ENCODE assay signal across 8 cellular contexts in the genomic region with DNA sequence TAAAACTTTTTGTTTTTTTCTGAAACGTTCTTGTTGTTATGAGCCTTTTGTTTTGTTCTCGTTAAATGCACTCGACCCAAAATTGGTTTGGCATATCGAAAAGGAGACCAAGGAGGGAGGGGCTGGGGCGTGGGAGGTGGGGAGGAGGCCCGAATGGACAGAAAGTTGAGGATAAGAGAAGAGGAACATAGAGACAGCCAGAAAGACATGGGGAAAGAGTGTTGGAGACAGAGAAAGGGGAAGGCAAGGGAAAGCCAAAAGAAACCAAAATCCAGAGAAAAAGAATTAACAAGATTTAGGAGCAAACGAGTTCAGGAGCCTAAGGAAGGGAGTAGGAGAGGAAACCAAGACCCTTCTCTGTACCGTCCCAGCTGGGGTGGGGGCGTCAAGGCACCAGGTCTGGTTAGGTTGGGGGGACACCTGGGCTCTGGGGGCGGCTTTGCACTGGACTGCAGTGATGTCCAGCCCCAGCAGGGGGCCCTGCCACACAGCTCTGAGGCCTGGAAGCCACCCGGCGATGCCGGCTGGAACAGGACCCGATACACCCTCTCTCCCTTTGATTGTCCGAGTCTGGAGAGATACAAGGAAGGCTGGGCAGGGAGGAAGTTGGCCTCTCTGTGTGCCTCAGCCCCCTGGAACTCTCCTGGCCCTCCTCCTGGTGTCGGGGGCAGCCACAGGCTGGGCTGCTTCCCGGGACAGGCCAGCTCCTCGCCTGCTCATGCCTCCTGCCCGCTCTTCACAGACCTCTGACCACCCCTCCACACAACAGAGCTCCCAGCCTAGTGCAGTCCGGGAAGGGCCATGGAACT. TPM values are rescaled to one million over a fixed set of nuclear protein-coding genes. Genes with fewer than 3 reads are reported as not detected.
A peak's percentile ranks its signal among the peaks of the same experiment; 100 is the strongest.
DNase-seq lines count a peak whose midpoint lies in the region; ATAC-seq, FAIRE-seq and TF ChIP-seq lines count a peak whose summit lies in the region.

No MANE protein-coding gene starts in this region.

- H3K79me2 ChIP-seq in GM23338 (replicated peaks; ENCODE audit: insufficient read depth): no peaks in the 10 kb centered on the region
- peaks cover 9% of the 10 kb centered on the region for H3K79me2 ChIP-seq in astrocyte (ENCODE audit: insufficient read depth, low read length)

- intact Hi-C loops in left ventricle myocardium inferior (cut with micrococcal nuclease): no loop called here

- H3K27me3 ChIP-seq in GM23338 (ENCODE audit: insufficient read depth) (no peaks in the 10 kb centered on the region), astrocyte (ENCODE audit: insufficient read depth, low read length) (no peaks in the 10 kb centered on the region), left ventricle myocardium inferior (ENCODE audit: low read depth) (no peaks in the 10 kb centered on the region)

- H3K27ac ChIP-seq in GM23338 (ENCODE audit: low read depth) (0 out of 2 replicates have a peak overlapping the region, but pooled peaks have one; percentile 50), astrocyte (ENCODE audit: low read depth, low read length) (no peak overlapping the region), left ventricle myocardium inferior (replicated peaks) (peak overlapping the region; percentile 88)

- peaks cover 11% of the 10 kb centered on the region; the same call in 1 of the 2 replicates for H4K20me1 ChIP-seq in GM23338 (replicated peaks; ENCODE audit: insufficient read depth)
- peaks cover 31% of the 10 kb centered on the region for H4K20me1 ChIP-seq in astrocyte (ENCODE audit: insufficient read depth, low read length)

- TF ChIP-seq CTCF in GM23338 (conservative IDR thresholded peaks at IDR 0.05; ENCODE audit: low read depth in 2 of 2): peak; percentile 55 to 60
- peak; percentile 72 for TF ChIP-seq CTCF in astrocyte (IDR thresholded peaks at IDR 0.05; ENCODE audit: insufficient read depth, low read depth, low read length)
- peak; percentile 95 for TF ChIP-seq CTCF in left ventricle myocardium inferior (IDR thresholded peaks at IDR 0.05; ENCODE audit: borderline replicate concordance)

- H3K9ac ChIP-seq in astrocyte (ENCODE audit: low read length): peak overlapping the region; percentile 31

- peak; percentile 44 for ATAC-seq in GM23338
- ATAC-seq in GM18519 (IDR thresholded peaks at IDR 0.05; ENCODE audit: low FRiP score, unreplicated experiment): no peak

- peaks cover 16% of the 10 kb centered on the region; the same call in 1 of the 2 replicates for H3F3A ChIP-seq in GM23338 (replicated peaks; ENCODE audit: low read depth)

- no peak overlapping the region; the same call in 1 of the 2 replicates for H3K27ac Mint-ChIP-seq in GM23338
- peak overlapping the region; percentile 69 for H3K27ac Mint-ChIP-seq in astrocyte (ENCODE audit: unreplicated experiment)

- H3K36me3 ChIP-seq in GM23338 (ENCODE audit: insufficient read depth): no peaks in the 10 kb centered on the region; the same call in 1 of the 2 replicates
- no peaks in the 10 kb centered on the region for H3K36me3 ChIP-seq in astrocyte (ENCODE audit: insufficient read depth, low read length)
- peaks cover 13% of the 10 kb centered on the region for H3K36me3 ChIP-seq in left ventricle myocardium inferior

- H3K4me3 Mint-ChIP-seq in GM23338 (no peak overlapping the region), astrocyte (ENCODE audit: unreplicated experiment) (no peak overlapping the region)

- FAIRE-seq in astrocyte (lab: Jason Lieb, UNC): no peak

- H3K4me2 ChIP-seq in GM23338 (peak overlapping the region; percentile 43; the same call in 1 of the 2 replicates), astrocyte (ENCODE audit: low read length) (peak overlapping the region; percentile 15)

- H3K4me1 Mint-ChIP-seq in GM23338 (peaks cover 35% of the 10 kb centered on the region), astrocyte (ENCODE audit: low read depth, unreplicated experiment) (peaks cover 22% of the 10 kb centered on the region)

- H3K9me3 Mint-ChIP-seq in GM23338 (peaks cover 3% of the 10 kb centered on the region; the same call in 1 of the 3 replicates), astrocyte (ENCODE audit: unreplicated experiment) (no peaks in the 10 kb centered on the region)

- peaks cover 15% of the 10 kb centered on the region for H3K36me3 Mint-ChIP-seq in GM23338 (ENCODE audit: low read depth)
- H3K36me3 Mint-ChIP-seq in astrocyte (ENCODE audit: low read depth, unreplicated experiment): peaks cover 5% of the 10 kb centered on the region

- no peaks in the 10 kb centered on the region for H3K9me3 ChIP-seq in astrocyte (ENCODE audit: insufficient read depth, low read depth, low read length)
- H3K9me3 ChIP-seq in left ventricle myocardium inferior (replicated peaks): no peaks in the 10 kb centered on the region

- H3K27me3 Mint-ChIP-seq in GM23338 (ENCODE audit: insufficient read depth, low read depth, poor library complexity) (peaks cover 21% of the 10 kb centered on the region), astrocyte (ENCODE audit: low read depth, unreplicated experiment) (no peaks in the 10 kb centered on the region)

- H3K4me1 ChIP-seq in GM23338 (ENCODE audit: insufficient read depth) (peaks cover 26% of the 10 kb centered on the region; the same call in 1 of the 2 replicates), astrocyte (ENCODE audit: insufficient read depth, low read length) (peaks cover 10% of the 10 kb centered on the region), left ventricle myocardium inferior (peaks cover 43% of the 10 kb centered on the region)

- H2AFZ ChIP-seq in GM23338: no peak overlapping the region
- peak overlapping the region; percentile 47 for H2AFZ ChIP-seq in astrocyte (ENCODE audit: low read depth, low read length)

- DNase-seq in AG20443 (ENCODE audit: low spot score) (peak; percentile 89), GM23338 (ENCODE audit: low spot score) (peak; percentile 75), SW480 (ENCODE audit: low spot score) (peak; percentile 56), astrocyte (ENCODE audit: low read depth) (peak; percentile 22), left ventricle myocardium inferior (peak; percentile 72), pons (ENCODE audit: low spot score) (peak; percentile 76), SIG-M5 (lab: John Stamatoyannopoulos, UW) (no peak)

- H3K4me3 ChIP-seq in GM23338 (no peak overlapping the region), astrocyte (ENCODE audit: insufficient read depth, low read depth, low read length) (no peak overlapping the region), left ventricle myocardium inferior (peak overlapping the region; percentile 29)

- no peaks in the 10 kb centered on the region for H3K9me2 ChIP-seq in GM23338 (ENCODE audit: insufficient read depth)

TF ChIP-seq in GM23338, 12 proteins besides CTCF, POLR2A, EP300 and RAD21 (continues in another document):
- TF ChIP-seq NANOG (IDR thresholded peaks at IDR 0.05; ENCODE audit: borderline replicate concordance): no peak
- no peak for TF ChIP-seq EZH2phosphoT487 (IDR thresholded peaks at IDR 0.05; ENCODE audit: unreplicated experiment)
- TF ChIP-seq STAT1 (IDR thresholded peaks at IDR 0.05; ENCODE audit: unreplicated experiment): no peak
- TF ChIP-seq, protein P1, sequence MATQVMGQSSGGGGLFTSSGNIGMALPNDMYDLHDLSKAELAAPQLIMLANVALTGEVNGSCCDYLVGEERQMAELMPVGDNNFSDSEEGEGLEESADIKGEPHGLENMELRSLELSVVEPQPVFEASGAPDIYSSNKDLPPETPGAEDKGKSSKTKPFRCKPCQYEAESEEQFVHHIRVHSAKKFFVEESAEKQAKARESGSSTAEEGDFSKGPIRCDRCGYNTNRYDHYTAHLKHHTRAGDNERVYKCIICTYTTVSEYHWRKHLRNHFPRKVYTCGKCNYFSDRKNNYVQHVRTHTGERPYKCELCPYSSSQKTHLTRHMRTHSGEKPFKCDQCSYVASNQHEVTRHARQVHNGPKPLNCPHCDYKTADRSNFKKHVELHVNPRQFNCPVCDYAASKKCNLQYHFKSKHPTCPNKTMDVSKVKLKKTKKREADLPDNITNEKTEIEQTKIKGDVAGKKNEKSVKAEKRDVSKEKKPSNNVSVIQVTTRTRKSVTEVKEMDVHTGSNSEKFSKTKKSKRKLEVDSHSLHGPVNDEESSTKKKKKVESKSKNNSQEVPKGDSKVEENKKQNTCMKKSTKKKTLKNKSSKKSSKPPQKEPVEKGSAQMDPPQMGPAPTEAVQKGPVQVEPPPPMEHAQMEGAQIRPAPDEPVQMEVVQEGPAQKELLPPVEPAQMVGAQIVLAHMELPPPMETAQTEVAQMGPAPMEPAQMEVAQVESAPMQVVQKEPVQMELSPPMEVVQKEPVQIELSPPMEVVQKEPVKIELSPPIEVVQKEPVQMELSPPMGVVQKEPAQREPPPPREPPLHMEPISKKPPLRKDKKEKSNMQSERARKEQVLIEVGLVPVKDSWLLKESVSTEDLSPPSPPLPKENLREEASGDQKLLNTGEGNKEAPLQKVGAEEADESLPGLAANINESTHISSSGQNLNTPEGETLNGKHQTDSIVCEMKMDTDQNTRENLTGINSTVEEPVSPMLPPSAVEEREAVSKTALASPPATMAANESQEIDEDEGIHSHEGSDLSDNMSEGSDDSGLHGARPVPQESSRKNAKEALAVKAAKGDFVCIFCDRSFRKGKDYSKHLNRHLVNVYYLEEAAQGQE (IDR thresholded peaks at IDR 0.05; ENCODE audit: unreplicated experiment): no peak
- no peak for TF ChIP-seq JUNB (IDR thresholded peaks at IDR 0.05; ENCODE audit: unreplicated experiment)
- no peak for TF ChIP-seq ZNF331 (CRISPR knock-in tag; IDR thresholded peaks at IDR 0.05; ENCODE audit: low read depth)

RNA-seq across cellular contexts. Expression of a gene that starts 11.6 kb away (rescaled TPM):
- total RNA-seq in GM23338 (2014; rRNA removed; shearing (Covaris generic)): 33.3 and 37.1 TPM in 2 replicates
- 33.8 and 36.9 TPM in 2 replicates for polyA plus RNA-seq in GM23338 (2016; fragmentation: Nextera tagmentation; extraction: Ambion mirVana)
- 1.1 and 1.9 TPM in 2 replicates for total RNA-seq in astrocyte
- 0.96 TPM for total RNA-seq in left ventricle myocardium inferior

RNA-seq across cellular contexts. Expression of a gene that starts 30.4 kb away (rescaled TPM):
- total RNA-seq in GM23338 (2014; rRNA removed; shearing (Covaris generic)): 25.7 and 31.3 TPM in 2 replicates
- 12.3 and 13.0 TPM in 2 replicates for polyA plus RNA-seq in GM23338 (2016; fragmentation: Nextera tagmentation; extraction: Ambion mirVana)
- total RNA-seq in astrocyte (80.5 and 82.6 TPM in 2 replicates), left ventricle myocardium inferior (465 TPM)

RNA-seq across cellular contexts. Expression of a gene that starts 57.5 kb away (rescaled TPM):
- 67.1 and 69.0 TPM in 2 replicates for total RNA-seq in GM23338 (2014; rRNA removed; shearing (Covaris generic))
- polyA plus RNA-seq in GM23338 (2016; fragmentation: Nextera tagmentation; extraction: Ambion mirVana): 32.2 and 38.1 TPM in 2 replicates
- total RNA-seq in astrocyte: 36.8 and 41.7 TPM in 2 replicates
- 46.7 TPM for total RNA-seq in left ventricle myocardium inferior

RNA-seq across cellular contexts. Expression of a gene that starts 58.0 kb away (rescaled TPM):
- 84.0 and 100 TPM in 2 replicates for total RNA-seq in GM23338 (2014; rRNA removed; shearing (Covaris generic))
- polyA plus RNA-seq in GM23338 (2016; fragmentation: Nextera tagmentation; extraction: Ambion mirVana): 20.6 and 21.8 TPM in 2 replicates
- total RNA-seq in astrocyte (40.9 and 48.9 TPM in 2 replicates), left ventricle myocardium inferior (16.1 TPM)

Comparison
In these comparisons a context has a peak if more than half of its experiments do, and no peak if none do; other contexts are left out.
1. RNA of a gene that starts 11.6 kb away (total RNA-seq): 33.3 to 37.1 TPM in GM23338; 1.1 to 1.9 TPM in astrocyte and 0.96 TPM in left ventricle myocardium inferior (single experiment); every median in the first group is over 10 times any median in the second.
2. Peak in every context shown above with its lines, with median percentiles within 50 percentile points of each other: CTCF ChIP-seq.